Comparison of ENCODE assay signal across 14 cellular contexts in genomic region chr7:77453531-77453930, GRCh38. TPM values are rescaled to one million over a fixed set of nuclear protein-coding genes. Genes with fewer than 3 reads are reported as not detected.
A peak's percentile ranks its signal among the peaks of the same experiment; 100 is the strongest.
DNase-seq lines count a peak whose midpoint lies in the region; ATAC-seq and TF ChIP-seq lines count a peak whose summit lies in the region.
"Had no signal": no experiment of that assay in that cellular context is flagged by ENCODE, and none has a peak within 500 bp of the region (broad histone marks: within the 10 kb centered on the region; RNA-seq: fewer than 3 reads in every experiment).

No MANE protein-coding gene starts in this region.

- TF ChIP-seq CTCF in choroid plexus epithelial cell (conservative IDR thresholded peaks at IDR 0.05; ENCODE audit: low read depth, low read length) (no peak), liver (IDR thresholded peaks at IDR 0.05; ENCODE audit: low read depth, low read length, missing input control) (no peak), upper lobe of left lung (IDR thresholded peaks at IDR 0.05) (no peak), A673 (conservative IDR thresholded peaks at IDR 0.05; ENCODE audit: low read depth, low read length) (no peak)

- no peak overlapping the region for H3K9ac ChIP-seq in liver (ENCODE audit: low read depth in 1 of 2, low read length in 2 of 2)

- 5% methylated on average over 2 of the region's 2 CpGs for WGBS in liver
- WGBS in upper lobe of left lung, 2 donors: 8 to 9% methylated on average over 2 of the region's 2 CpGs

- POLR2A ChIA-PET in A673 (lab: Charles Lee; ENCODE audit: low non-redundant PET): no interaction called here

- TF ChIP-seq POLR2A in upper lobe of left lung (IDR thresholded peaks at IDR 0.05): no peak

- peak in 1 of 2 donors; percentile 68 for ATAC-seq in upper lobe of left lung (ENCODE audit: low FRiP score in 2 of 2)
- no peak for ATAC-seq in GM21526 (IDR thresholded peaks at IDR 0.05; ENCODE audit: low FRiP score, unreplicated experiment)
- ATAC-seq: naive thymus-derived CD8-positive, alpha-beta T cell had no signal

- H3K9me3 ChIP-seq in liver (ENCODE audit: control insufficient read depth in 4 of 4, low read length in 3 of 4) (no peaks in the 10 kb centered on the region), upper lobe of left lung (no peaks in the 10 kb centered on the region), A673 (ENCODE audit: low read depth, low read length, poor library complexity, severe bottlenecking) (no peaks in the 10 kb centered on the region)

- H3K27me3 ChIP-seq in liver (ENCODE audit: control insufficient read depth in 4 of 4, insufficient read depth in 4 of 4, low read length in 3 of 4) (no peaks in the 10 kb centered on the region), upper lobe of left lung (no peaks in the 10 kb centered on the region), A673 (replicated peaks; ENCODE audit: insufficient read depth, low read depth, low read length, poor library complexity) (no peaks in the 10 kb centered on the region)

- TF ChIP-seq RAD21 in liver (IDR thresholded peaks at IDR 0.05): peak; percentile 55 to 66

- H3K4me1 ChIP-seq in liver (ENCODE audit: control insufficient read depth in 4 of 4, insufficient read depth in 4 of 4, low read length in 3 of 4) (peaks cover 0 to 9% (median 3%) of the 10 kb centered on the region in 4 donors), upper lobe of left lung (peaks cover 8 to 29% (median 12%) of the 10 kb centered on the region in 4 donors), A673 (ENCODE audit: insufficient read depth, low read length, poor library complexity, severe bottlenecking) (no peaks in the 10 kb centered on the region)

- H3K27ac ChIP-seq in liver (ENCODE audit: low read depth in 1 of 2, low read length in 2 of 2): peak overlapping the region; percentile 20 to 43
- H3K27ac ChIP-seq in upper lobe of left lung: peak overlapping the region in 3 of 4 donors; percentile 6 to 49 (median 29)
- no peak overlapping the region for H3K27ac ChIP-seq in A673 (ENCODE audit: low read depth, low read length, poor library complexity, severe bottlenecking)

- H3K36me3 ChIP-seq in liver (ENCODE audit: control insufficient read depth in 4 of 4, insufficient read depth in 3 of 4, low read depth in 1 of 4, low read length in 3 of 4) (no peaks in the 10 kb centered on the region), upper lobe of left lung (no peaks in the 10 kb centered on the region), A673 (ENCODE audit: insufficient read depth, low read length, poor library complexity, severe bottlenecking) (no peaks in the 10 kb centered on the region)

- intact Hi-C loops in A673 (cut with micrococcal nuclease; ENCODE audit: unreplicated experiment): no loop called here

- H3K4me3 ChIP-seq in choroid plexus epithelial cell (ENCODE audit: low read depth, low read length) (no peak overlapping the region), liver (ENCODE audit: low read depth in 1 of 3, low read length in 3 of 3) (no peak overlapping the region), upper lobe of left lung (no peak overlapping the region), A673 (ENCODE audit: low read depth, low read length, poor library complexity, severe bottlenecking) (no peak overlapping the region)

- DNase-seq in SIG-M5 treated with dmso at 0.1 percent for 504 hours (lab: John Stamatoyannopoulos, UW; ENCODE audit: unreplicated experiment): peak; percentile 55
- no peak for DNase-seq in SIG-M5 (lab: John Stamatoyannopoulos, UW)
- peak; percentile 85 for DNase-seq in choroid plexus epithelial cell (ENCODE audit: low read depth)
- no peak for DNase-seq in upper lobe of left lung
- no peak for DNase-seq in A673 (ENCODE audit: low spot score)
- DNase-seq in COLO829 (ENCODE audit: low spot score): no peak
- DNase-seq: activated B cell treated with CpG ODN at 0.5 μM for 24 hours; cerebellar nuclear complex; naive thymus-derived CD8-positive, alpha-beta T cell; NCI-H1436 treated with DMSO at 0.1 percent for 48 hours; stimulated activated CD4-positive, alpha-beta T cell treated with anti-CD3 and anti-CD28 coated beads, Interleukin-2, amount 100 ng/mL, for 24 hours had no signal

- no peak for TF ChIP-seq EP300 in upper lobe of left lung (IDR thresholded peaks at IDR 0.05)

- BruUV-seq in A673 (replicated peaks; lab: Mats Ljungman, UMichigan): no TSS peak

- CTCF ChIA-PET in A673 (lab: Charles Lee): no interaction called here

TF ChIP-seq in liver, 16 proteins besides CTCF, POLR2A, EP300 and RAD21:
- TF ChIP-seq JUND (IDR thresholded peaks at IDR 0.05): peak; percentile 60 to 79
- no peak for TF ChIP-seq ATF3 (IDR thresholded peaks at IDR 0.05)
- TF ChIP-seq REST (IDR thresholded peaks at IDR 0.05): no peak
- TF ChIP-seq HNF4G (IDR thresholded peaks at IDR 0.05): no peak
- TF ChIP-seq TAF1 (conservative IDR thresholded peaks at IDR 0.05): no peak
- peak; percentile 36 to 48 for TF ChIP-seq RXRA (IDR thresholded peaks at IDR 0.05)
- TF ChIP-seq HNF4A (conservative IDR thresholded peaks at IDR 0.05): peak in 1 of 2 donors; percentile 24
- TF ChIP-seq NR2F2 (IDR thresholded peaks at IDR 0.05): peak; percentile 55
- no peak for TF ChIP-seq ZBTB33 (IDR thresholded peaks at IDR 0.05)
- no peak for TF ChIP-seq MAX (IDR thresholded peaks at IDR 0.05)
- TF ChIP-seq FOXA2 (IDR thresholded peaks at IDR 0.05): peak; percentile 83
- peak; percentile 69 for TF ChIP-seq SP1 (IDR thresholded peaks at IDR 0.05)
- TF ChIP-seq YY1 (IDR thresholded peaks at IDR 0.05): no peak
- peak in 1 of 2 donors; percentile 6 for TF ChIP-seq GABPA (IDR thresholded peaks at IDR 0.05 in 1 of 2, conservative IDR thresholded peaks at IDR 0.05 in 1 of 2)
- TF ChIP-seq FOXA1 (IDR thresholded peaks at IDR 0.05): peak; percentile 67
- TF ChIP-seq EGR1 (IDR thresholded peaks at IDR 0.05; ENCODE audit: low read depth in 2 of 2): no peak

RNA-seq across cellular contexts. Expression of gene GSAP, which starts 37.4 kb away (rescaled TPM):
- total RNA-seq in liver: 10 to 100 TPM; 11.2 to 24.2 TPM
- polyA plus RNA-seq in liver: 10 to 100 TPM in 1 of 2 donors, 1 to 10 TPM in 1; 4.1 to 30.9 TPM
- total RNA-seq in upper lobe of left lung: 100 to 1,000 TPM in 2 of 6 donors, 10 to 100 TPM in 4; 44.0 to 160 (median 73.8) TPM
- total RNA-seq in A673 (2021): 0.15 TPM in 2 replicates
- total RNA-seq: G401 had no signal

Comparison
In these comparisons a context has a peak if more than half of its experiments do, and no peak if none do; other contexts are left out.
1. DNase-seq: peak in SIG-M5 treated with dmso at 0.1 percent for 504 hours (single experiment) and choroid plexus epithelial cell (single experiment); none in SIG-M5 (single experiment), upper lobe of left lung (0 of 2), A673 (single experiment) and COLO829 (single experiment).
2. RNA of gene GSAP, which starts 37.4 kb away (total RNA-seq): 44.0 to 160 TPM in upper lobe of left lung and 11.2 to 24.2 TPM in liver; 0.15 TPM in A673; every median in the first group is over 10 times any median in the second.